Comparison of ENCODE assay signal across 10 cellular contexts in the genomic region with DNA sequence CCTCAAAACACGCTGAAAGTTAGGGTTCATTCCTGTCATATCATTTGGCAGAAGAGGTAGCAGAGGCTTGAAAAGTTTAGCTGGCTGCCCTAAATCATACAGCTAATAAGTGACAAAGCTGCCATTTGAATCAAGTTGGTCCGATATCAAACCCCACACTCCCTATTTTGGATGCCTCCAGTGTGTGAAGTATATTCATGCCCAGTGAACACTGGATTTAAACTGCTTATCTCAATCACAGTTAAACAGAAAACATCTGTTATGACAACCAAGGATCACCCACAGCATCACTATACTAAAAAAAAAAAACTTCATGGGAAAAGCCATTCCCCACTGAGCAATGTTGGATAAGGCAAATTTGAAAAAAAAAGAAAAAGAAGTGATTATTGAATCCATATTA. TPM values are rescaled to one million over a fixed set of nuclear protein-coding genes. Genes with fewer than 3 reads are reported as not detected.
"Had no signal": no experiment of that assay in that cellular context is flagged by ENCODE, and none has a peak within 500 bp of the region (broad histone marks: within the 10 kb centered on the region; RNA-seq: fewer than 3 reads in every experiment).

No MANE protein-coding gene starts in this region.

- H3K27ac ChIP-seq: GM23248 had no signal

- H3K9me3 ChIP-seq: HAP-1 had no signal

- FAIRE-seq: H1, H54 had no signal

- H3K9ac ChIP-seq: GM23248 had no signal

- H3K4me3 Mint-ChIP-seq: H9, HFFc6 had no signal

- H3K27ac Mint-ChIP-seq: H9, HFFc6 had no signal

- ATAC-seq: HCT116 had no signal

- H3K36me3 ChIP-seq: HAP-1 had no signal

- H3K4me3 ChIP-seq: GM23248, HAP-1 had no signal

- H2AFZ ChIP-seq: GM23248 had no signal

- DNase-seq: GM23248, GOT3, H7, H9, HCEC 1CT, HFFc6 had no signal

- H3K4me1 ChIP-seq: HAP-1 had no signal

- H3K9me3 Mint-ChIP-seq: H9, HFFc6 had no signal

RNA-seq across cellular contexts. Expression of a gene that starts 48.3 kb away (rescaled TPM):
- total RNA-seq: H7 had no signal
